In the genomic region with DNA sequence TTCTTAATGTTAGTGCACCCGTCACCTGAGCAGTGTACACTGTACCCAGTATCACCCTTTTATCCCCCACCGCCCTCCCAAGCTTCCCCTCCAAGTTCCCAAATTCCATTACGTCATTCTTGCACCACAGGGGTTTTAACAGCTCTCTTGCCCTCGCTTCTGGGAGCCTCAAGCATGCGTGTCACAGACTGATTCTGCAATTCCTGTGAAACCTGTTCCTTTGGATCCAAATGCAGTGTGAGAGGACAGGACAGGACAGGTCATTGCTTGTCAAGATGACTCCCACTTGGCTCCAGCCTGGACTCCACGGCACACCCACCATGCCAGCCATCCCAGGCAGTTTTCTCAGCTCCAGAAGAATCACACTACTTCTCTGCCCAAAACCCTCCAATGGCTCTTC, we compare ENCODE assay signal across 15 cellular contexts. TPM values are rescaled to one million over a fixed set of nuclear protein-coding genes. Genes with fewer than 3 reads are reported as not detected.
A peak's percentile ranks its signal among the peaks of the same experiment; 100 is the strongest.
DNase-seq lines count a peak whose midpoint lies in the region; ATAC-seq and TF ChIP-seq lines count a peak whose summit lies in the region.
"Had no signal": no experiment of that assay in that cellular context is flagged by ENCODE, and none has a peak within 500 bp of the region (broad histone marks: within the 10 kb centered on the region; RNA-seq: fewer than 3 reads in every experiment).

No MANE protein-coding gene starts in this region.

- peaks cover 81% of the 10 kb centered on the region for H3K36me3 ChIP-seq in BLaER1
- peaks cover 61% of the 10 kb centered on the region for H3K36me3 ChIP-seq in SK-N-MC (ENCODE audit: insufficient read depth, low read length)
- H3K36me3 ChIP-seq in gastroesophageal sphincter, result peaks cover 0 to 91% of the 10 kb centered on the region in 2 donors
- H3K36me3 ChIP-seq in neural progenitor cell, result no peaks in the 10 kb centered on the region

- H3K27me3 Mint-ChIP-seq in neural progenitor cell (ENCODE audit: insufficient read depth, low read depth), result no peaks in the 10 kb centered on the region
- H3K27me3 Mint-ChIP-seq: naive thymus-derived CD8-positive, alpha-beta T cell had no signal

- H3K9ac ChIP-seq in BLaER1 (peak overlapping the region; percentile 79), SK-N-MC (ENCODE audit: insufficient read length) (no peak overlapping the region), neural progenitor cell (no peak overlapping the region)

- H3K4me1 ChIP-seq in BLaER1 (peaks cover 50% of the 10 kb centered on the region), gastroesophageal sphincter (peaks cover 0 to 10% (median 0%) of the 10 kb centered on the region in 3 donors), neural progenitor cell (no peaks in the 10 kb centered on the region)
- H3K4me1 ChIP-seq: HAP-1 had no signal

- H3K4me3 Mint-ChIP-seq in neural progenitor cell, result no peak overlapping the region
- H3K4me3 Mint-ChIP-seq: naive thymus-derived CD8-positive, alpha-beta T cell had no signal

- DNase-seq in SK-N-MC (ENCODE audit: low read depth, low spot score) (no peak), neural progenitor cell (ENCODE audit: low spot score) (peak; percentile 20), SW480 (ENCODE audit: low spot score) (no peak), posterior cingulate gyrus (no peak), activated gamma-delta T cell (lab: John Stamatoyannopoulos, UW) (no peak)
- DNase-seq: activated CD4-positive, alpha-beta T cell treated with anti-CD3 and anti-CD28 coated beads for 48 hours; central memory CD4-positive, alpha-beta T cell; kidney glomerular epithelial cell; naive thymus-derived CD8-positive, alpha-beta T cell; OCI-M1; stimulated activated CD4-positive, alpha-beta T cell treated with anti-CD3 and anti-CD28 coated beads, Interleukin-12 subunit alpha, Interleukin-12 subunit beta, amount 100 ng/mL, for 4 hours had no signal

- ATAC-seq in gastroesophageal sphincter, result peak; percentile 55
- ATAC-seq in GM18517 (IDR thresholded peaks at IDR 0.05; ENCODE audit: unreplicated experiment), result no peak
- ATAC-seq: naive thymus-derived CD8-positive, alpha-beta T cell had no signal

- TF ChIP-seq EP300 in gastroesophageal sphincter (IDR thresholded peaks at IDR 0.05), result no peak

- H3K4me2 ChIP-seq in BLaER1 (peak overlapping the region; percentile 80), neural progenitor cell (no peak overlapping the region)

- TF ChIP-seq CTCF in gastroesophageal sphincter (IDR thresholded peaks at IDR 0.05) (no peak), neural progenitor cell (IDR thresholded peaks at IDR 0.05) (no peak)

- no peaks in the 10 kb centered on the region for H3K9me3 Mint-ChIP-seq in neural progenitor cell
- H3K9me3 Mint-ChIP-seq: naive thymus-derived CD8-positive, alpha-beta T cell had no signal

- H3K27ac Mint-ChIP-seq in neural progenitor cell, result peak overlapping the region; percentile 90

- H3K36me3 Mint-ChIP-seq in neural progenitor cell, result peaks cover 28% of the 10 kb centered on the region

- H3K4me1 Mint-ChIP-seq in neural progenitor cell, result no peaks in the 10 kb centered on the region

- H3K4me3 ChIP-seq in BLaER1 (no peak overlapping the region), SK-N-MC (no peak overlapping the region), gastroesophageal sphincter (no peak overlapping the region), neural progenitor cell (no peak overlapping the region)
- H3K4me3 ChIP-seq: HAP-1 had no signal

- TF ChIP-seq POLR2A in gastroesophageal sphincter (IDR thresholded peaks at IDR 0.05), result no peak

- no peaks in the 10 kb centered on the region for H3F3A ChIP-seq in neural progenitor cell (ENCODE audit: low read depth)

- intact Hi-C loops in posterior cingulate gyrus (cut with DNase I), result no loop called here

- peak overlapping the region; percentile 96 for H3K27ac ChIP-seq in BLaER1
- H3K27ac ChIP-seq in SK-N-MC, result peak overlapping the region; percentile 76
- no peak overlapping the region for H3K27ac ChIP-seq in gastroesophageal sphincter
- H3K27ac ChIP-seq in neural progenitor cell, result no peak overlapping the region

- H2AFZ ChIP-seq in neural progenitor cell (replicated peaks), result no peak overlapping the region

- H3K27me3 ChIP-seq in BLaER1 (no peaks in the 10 kb centered on the region), gastroesophageal sphincter (no peaks in the 10 kb centered on the region), neural progenitor cell (no peaks in the 10 kb centered on the region)

- WGBS in gastroesophageal sphincter (ENCODE audit: low coverage in 1 of 2), 2 donors, result 59 to 70% methylated on average over 3 to 5 of the region's 6 CpGs

- H3K9me3 ChIP-seq in BLaER1 (no peaks in the 10 kb centered on the region), SK-N-MC (ENCODE audit: low read depth, low read length) (no peaks in the 10 kb centered on the region), gastroesophageal sphincter (no peaks in the 10 kb centered on the region), neural progenitor cell (ENCODE audit: low read depth) (no peaks in the 10 kb centered on the region)
- H3K9me3 ChIP-seq: HAP-1 had no signal

- H3K79me2 ChIP-seq in neural progenitor cell (ENCODE audit: low read depth), result no peaks in the 10 kb centered on the region

- H4K20me1 ChIP-seq in BLaER1, result no peaks in the 10 kb centered on the region
- no peaks in the 10 kb centered on the region for H4K20me1 ChIP-seq in neural progenitor cell (ENCODE audit: low read depth)

RNA-seq across cellular contexts. Expression of a gene that starts 44.1 kb away (rescaled TPM):
- 10 to 100 TPM; 14.3 to 47.9 (median 24.5) TPM for total RNA-seq in gastroesophageal sphincter
- 7.4 and 22.5 TPM in 2 replicates for total RNA-seq in neural progenitor cell (ENCODE audit: low replicate concordance)

RNA-seq across cellular contexts. Expression of a gene that starts 44.2 kb away (rescaled TPM):
- total RNA-seq in gastroesophageal sphincter (100 to 1,000 TPM in 1 of 4 donors, 10 to 100 TPM in 3; 55.6 to 105 (median 69.9) TPM), neural progenitor cell (ENCODE audit: low replicate concordance) (10.8 and 17.3 TPM in 2 replicates)

Comparison
In these comparisons a context has a peak if more than half of its experiments do, and no peak if none do; other contexts are left out.
1. H3K27ac ChIP-seq: peak in BLaER1 (single experiment) and SK-N-MC (single experiment); none in gastroesophageal sphincter (0 of 4) and neural progenitor cell (single experiment).